11 cellular contexts compared by ENCODE assay signal in genomic region chr4:147942729-147943128, GRCh38.
DNase-seq lines count a peak whose midpoint lies in the region; ATAC-seq, FAIRE-seq and TF ChIP-seq lines count a peak whose summit lies in the region.
"Had no signal": no experiment of that assay in that cellular context is flagged by ENCODE, and none has a peak within 500 bp of the region (broad histone marks: within the 10 kb centered on the region; RNA-seq: fewer than 3 reads in every experiment).

No MANE protein-coding gene starts in this region.

- H3K36me3 ChIP-seq in MG63, result no peaks in the 10 kb centered on the region

- no peak for TF ChIP-seq CTCF in D721Med (IDR thresholded peaks at IDR 0.05; ENCODE audit: insufficient read depth, missing control alignments)

- peak overlapping the region; percentile 3 to 74 for H3K27ac Mint-ChIP-seq in effector memory CD8-positive, alpha-beta T cell
- H3K27ac Mint-ChIP-seq: memory B cell had no signal

- H3K4me3 Mint-ChIP-seq in effector memory CD8-positive, alpha-beta T cell, result peak overlapping the region; percentile 54 to 60
- H3K4me3 Mint-ChIP-seq: memory B cell had no signal

- no peaks in the 10 kb centered on the region for H3K27me3 ChIP-seq in MG63

- H3K27me3 Mint-ChIP-seq in effector memory CD8-positive, alpha-beta T cell, result no peaks in the 10 kb centered on the region

- ATAC-seq in GM21360 (IDR thresholded peaks at IDR 0.05; ENCODE audit: unreplicated experiment) (peak; percentile 39), HG03159 (IDR thresholded peaks at IDR 0.05; ENCODE audit: unreplicated experiment) (peak; percentile 45)
- peak; percentile 43 for ATAC-seq in effector memory CD8-positive, alpha-beta T cell (replicated peaks)

- H3K4me1 Mint-ChIP-seq in effector memory CD8-positive, alpha-beta T cell (ENCODE audit: low read depth in 2 of 2), result peaks cover 21 to 39% of the 10 kb centered on the region in 2 donors

- H3K36me3 Mint-ChIP-seq in effector memory CD8-positive, alpha-beta T cell (ENCODE audit: insufficient read depth), result peaks cover 8% of the 10 kb centered on the region
- H3K36me3 Mint-ChIP-seq: memory B cell had no signal

- intact Hi-C loops in posterior cingulate gyrus (cut with DNase I), result no loop called here

- FAIRE-seq in D721Med (lab: Jason Lieb, UNC), result no peak
- no peak for FAIRE-seq in H54 (lab: Jason Lieb, UNC)

- H3K9me3 Mint-ChIP-seq in effector memory CD8-positive, alpha-beta T cell, result no peaks in the 10 kb centered on the region
- H3K9me3 Mint-ChIP-seq: memory B cell had no signal

- no peak overlapping the region for H3K4me3 ChIP-seq in MG63

- TF ChIP-seq POLR2A in H54 (IDR thresholded peaks at IDR 0.05; ENCODE audit: low read depth, low read length), result no peak

- peak; percentile 24 for DNase-seq in D721Med (ENCODE audit: insufficient read length, low spot score)
- no peak for DNase-seq in effector memory CD8-positive, alpha-beta T cell
- no peak for DNase-seq in H54 (ENCODE audit: insufficient read length, low spot score)
- DNase-seq in posterior cingulate gyrus, result no peak
- DNase-seq in NCI-H446 (lab: John Stamatoyannopoulos, UW), result no peak
- DNase-seq in MG63, result no peak
- DNase-seq: cerebellar nuclear complex, T-helper 9 cell had no signal

- no peaks in the 10 kb centered on the region for H3K9me3 ChIP-seq in MG63
